Comparison of ENCODE assay signal across 26 cellular contexts in the genomic region with DNA sequence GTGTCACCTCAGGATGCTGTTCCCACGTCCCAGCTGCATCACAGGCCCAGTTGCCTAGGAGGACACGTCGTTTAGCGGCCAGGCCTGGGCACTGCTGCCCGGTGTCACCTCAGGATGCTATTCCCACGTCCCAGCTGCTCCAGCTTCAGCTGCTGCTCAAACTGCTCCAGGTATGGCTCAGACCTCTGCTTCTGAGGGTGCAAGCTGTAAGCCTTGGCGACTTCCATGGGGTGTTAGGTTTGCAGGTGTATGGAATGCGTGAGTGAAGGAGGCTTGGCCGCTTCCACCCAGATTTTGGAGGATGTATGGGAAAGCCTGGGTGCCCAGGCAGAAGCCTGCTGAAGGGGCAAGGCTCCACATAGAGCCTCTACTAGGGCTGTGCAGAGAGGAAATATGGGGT.
"Had no signal": no experiment of that assay in that cellular context is flagged by ENCODE, and none has a peak within 500 bp of the region (broad histone marks: within the 10 kb centered on the region; RNA-seq: fewer than 3 reads in every experiment).

No MANE protein-coding gene starts in this region.

- H3K4me3 ChIP-seq: pancreas, psoas muscle, right lobe of liver, sigmoid colon, stomach, thoracic aorta, thyroid gland, tibial nerve, upper lobe of left lung had no signal

- ATAC-seq: naive thymus-derived CD8-positive, alpha-beta T cell; pancreas; psoas muscle; right cardiac atrium; right lobe of liver; stimulated activated effector memory CD8-positive, alpha-beta T cell treated with anti-CD3 and anti-CD28 coated beads, Interleukin-12 subunit alpha, Interleukin-12 subunit beta, amount 100 ng/mL, for 72 hours; stimulated activated naive B cell treated with anti-CD40 and anti-IgM and Interleukin-4, amounts not matched to agents 10 μg/mL and 1 μg/mL and 100 μg/mL, for 72 hours had no signal

- H3K9me3 Mint-ChIP-seq: naive thymus-derived CD8-positive, alpha-beta T cell; natural killer cell treated with Interleukin-12 subunit alpha and Interleukin-12 subunit beta and Interleukin-15 and Interleukin-18, amount 100 ng/mL, for 72 hours; nephron progenitor cell; neural crest cell; stimulated activated effector memory CD8-positive, alpha-beta T cell treated with anti-CD3 and anti-CD28 coated beads, Interleukin-12 subunit alpha, Interleukin-12 subunit beta, amount 100 ng/mL, for 72 hours; stimulated activated naive CD8-positive, alpha-beta T cell treated with anti-CD3 and anti-CD28 coated beads, Interleukin-15, Interleukin-2, amounts not matched to agents 100 ng/mL and 50 ng/mL, for 24 hours had no signal

- DNase-seq: naive B cell; naive thymus-derived CD8-positive, alpha-beta T cell; nephron progenitor cell; occipital lobe; pancreas; psoas muscle; right cardiac atrium; right lobe of liver; sigmoid colon; small intestine; stimulated activated CD4-positive, alpha-beta T cell treated with anti-CD3 and anti-CD28 coated beads, Interleukin-15, amount 100 ng/mL, for 24 hours; stimulated activated CD4-positive, alpha-beta T cell treated with anti-CD3 and anti-CD28 coated beads, Interleukin-2, amount 100 ng/mL, for 24 hours; stimulated activated CD4-positive, alpha-beta T cell treated with anti-CD3 and anti-CD28 coated beads, Interleukin-2, amount 100 ng/mL, for 48 hours; stimulated activated CD4-positive, alpha-beta T cell treated with anti-CD3 and anti-CD28 coated beads, Interleukin-4, amount 100 ng/mL, for 24 hours; stimulated activated naive B cell treated with anti-CD40 and anti-IgM and Interleukin-4, amounts not matched to agents 10 μg/mL and 1 μg/mL and 100 μg/mL, for 72 hours; stimulated activated naive CD4-positive, alpha-beta T cell treated with Interleukin-2 at 50 U/mL for 16 hours; stomach; thyroid gland; trophoblast cell had no signal

- H3K27ac ChIP-seq: pancreas, psoas muscle, right lobe of liver, sigmoid colon, stomach, thoracic aorta, thyroid gland, tibial nerve, upper lobe of left lung had no signal

- H3K9me3 ChIP-seq: pancreas, psoas muscle, right lobe of liver, sigmoid colon, stomach, thoracic aorta, thyroid gland, upper lobe of left lung had no signal

- H3K36me3 ChIP-seq: pancreas, right lobe of liver, sigmoid colon, stomach, thoracic aorta, thyroid gland, tibial nerve, upper lobe of left lung had no signal

- H3K27me3 ChIP-seq: pancreas, right lobe of liver, sigmoid colon, thyroid gland, tibial nerve, upper lobe of left lung had no signal

- H3K4me3 Mint-ChIP-seq: naive thymus-derived CD8-positive, alpha-beta T cell; natural killer cell treated with Interleukin-12 subunit alpha and Interleukin-12 subunit beta and Interleukin-15 and Interleukin-18, amount 100 ng/mL, for 72 hours; nephron progenitor cell; neural crest cell; stimulated activated effector memory CD8-positive, alpha-beta T cell treated with anti-CD3 and anti-CD28 coated beads, Interleukin-12 subunit alpha, Interleukin-12 subunit beta, amount 100 ng/mL, for 72 hours; stimulated activated naive B cell treated with anti-CD40 and anti-IgM and Interleukin-4, amounts not matched to agents 10 μg/mL and 1 μg/mL and 100 μg/mL, for 72 hours; stimulated activated naive CD8-positive, alpha-beta T cell treated with anti-CD3 and anti-CD28 coated beads, Interleukin-15, Interleukin-2, amounts not matched to agents 100 ng/mL and 50 ng/mL, for 24 hours had no signal

- H3K27me3 Mint-ChIP-seq: stimulated activated naive CD8-positive, alpha-beta T cell treated with anti-CD3 and anti-CD28 coated beads, Interleukin-15, Interleukin-2, amounts not matched to agents 100 ng/mL and 50 ng/mL, for 24 hours had no signal

- H3K36me3 Mint-ChIP-seq: naive B cell; naive thymus-derived CD8-positive, alpha-beta T cell; natural killer cell treated with Interleukin-12 subunit alpha and Interleukin-12 subunit beta and Interleukin-15 and Interleukin-18, amount 100 ng/mL, for 72 hours; stimulated activated effector memory CD8-positive, alpha-beta T cell treated with anti-CD3 and anti-CD28 coated beads, Interleukin-12 subunit alpha, Interleukin-12 subunit beta, amount 100 ng/mL, for 72 hours; stimulated activated naive B cell treated with anti-CD40 and anti-IgM and Interleukin-4, amounts not matched to agents 10 μg/mL and 1 μg/mL and 100 μg/mL, for 72 hours had no signal

- H3K4me1 ChIP-seq: pancreas, psoas muscle, right lobe of liver, sigmoid colon, stomach, thyroid gland, tibial nerve, upper lobe of left lung had no signal

- H3K27ac Mint-ChIP-seq: naive B cell; naive thymus-derived CD8-positive, alpha-beta T cell; natural killer cell treated with Interleukin-12 subunit alpha and Interleukin-12 subunit beta and Interleukin-15 and Interleukin-18, amount 100 ng/mL, for 72 hours; nephron progenitor cell; stimulated activated effector memory CD8-positive, alpha-beta T cell treated with anti-CD3 and anti-CD28 coated beads, Interleukin-12 subunit alpha, Interleukin-12 subunit beta, amount 100 ng/mL, for 72 hours; stimulated activated naive B cell treated with anti-CD40 and anti-IgM and Interleukin-4, amounts not matched to agents 10 μg/mL and 1 μg/mL and 100 μg/mL, for 72 hours; stimulated activated naive CD8-positive, alpha-beta T cell treated with anti-CD3 and anti-CD28 coated beads, Interleukin-15, Interleukin-2, amounts not matched to agents 100 ng/mL and 50 ng/mL, for 24 hours had no signal

- H3K4me1 Mint-ChIP-seq: naive B cell; naive thymus-derived CD8-positive, alpha-beta T cell; stimulated activated effector memory CD8-positive, alpha-beta T cell treated with anti-CD3 and anti-CD28 coated beads, Interleukin-12 subunit alpha, Interleukin-12 subunit beta, amount 100 ng/mL, for 72 hours; stimulated activated naive B cell treated with anti-CD40 and anti-IgM and Interleukin-4, amounts not matched to agents 10 μg/mL and 1 μg/mL and 100 μg/mL, for 72 hours had no signal
